ENCODE assay signal across 1 cellular context in genomic region chr9:130414910-130415746, GRCh38.
TF ChIP-seq lines count a peak whose summit lies in the region.

No MANE protein-coding gene starts in this region.

TF ChIP-seq in IMR-90, 13 proteins besides CTCF, POLR2A, EP300 and RAD21:
- TF ChIP-seq, protein P1, sequence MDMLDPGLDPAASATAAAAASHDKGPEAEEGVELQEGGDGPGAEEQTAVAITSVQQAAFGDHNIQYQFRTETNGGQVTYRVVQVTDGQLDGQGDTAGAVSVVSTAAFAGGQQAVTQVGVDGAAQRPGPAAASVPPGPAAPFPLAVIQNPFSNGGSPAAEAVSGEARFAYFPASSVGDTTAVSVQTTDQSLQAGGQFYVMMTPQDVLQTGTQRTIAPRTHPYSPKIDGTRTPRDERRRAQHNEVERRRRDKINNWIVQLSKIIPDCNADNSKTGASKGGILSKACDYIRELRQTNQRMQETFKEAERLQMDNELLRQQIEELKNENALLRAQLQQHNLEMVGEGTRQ (IDR thresholded peaks at IDR 0.05; ENCODE audit: low read depth, low read length) = no peak
- no peak for TF ChIP-seq SMC3 (IDR thresholded peaks at IDR 0.05; ENCODE audit: low read depth, low read length)
- TF ChIP-seq CHD1 (IDR thresholded peaks at IDR 0.05; ENCODE audit: low read depth, low read length) = no peak
- TF ChIP-seq FOS (IDR thresholded peaks at IDR 0.05; ENCODE audit: low read depth, low read length) = no peak
- TF ChIP-seq MAFK (IDR thresholded peaks at IDR 0.05; ENCODE audit: low read depth, low read length) = no peak
- TF ChIP-seq MXI1 (IDR thresholded peaks at IDR 0.05; ENCODE audit: borderline replicate concordance, low read depth, low read length) = no peak
- no peak for TF ChIP-seq BHLHE40 (IDR thresholded peaks at IDR 0.05; ENCODE audit: low read depth, low read length)
- no peak for TF ChIP-seq ELK1 (IDR thresholded peaks at IDR 0.05; ENCODE audit: borderline replicate concordance, low read depth, low read length)
- no peak for TF ChIP-seq CEBPB (IDR thresholded peaks at IDR 0.05; ENCODE audit: low read depth, low read length)
- no peak for TF ChIP-seq RFX5 (IDR thresholded peaks at IDR 0.05; ENCODE audit: low read depth, low read length)
